In the genomic region with DNA sequence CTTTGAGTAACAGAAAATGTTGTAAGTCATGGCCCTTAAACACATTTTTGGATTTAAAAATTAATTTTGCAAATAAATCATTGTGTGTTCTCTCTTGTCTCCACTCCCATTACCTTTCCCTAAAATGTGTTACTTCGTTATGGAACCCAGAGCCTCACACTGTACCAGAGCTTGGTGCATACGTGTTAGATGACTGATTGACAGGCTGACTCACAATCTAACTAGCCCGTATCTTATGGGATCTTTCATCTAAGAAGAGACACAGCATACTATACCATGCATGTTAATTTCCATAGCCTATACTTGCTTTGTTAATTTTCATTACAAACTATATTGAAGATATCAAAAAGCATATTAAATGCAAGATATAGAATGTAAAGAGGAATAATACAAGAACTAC, we compare ENCODE assay signal across 25 cellular contexts.
DNase-seq lines count a peak whose midpoint lies in the region; ATAC-seq, FAIRE-seq and TF ChIP-seq lines count a peak whose summit lies in the region.
"Had no signal": no experiment of that assay in that cellular context is flagged by ENCODE, and none has a peak within 500 bp of the region (broad histone marks: within the 10 kb centered on the region; RNA-seq: fewer than 3 reads in every experiment).

No MANE protein-coding gene starts in this region.

- H3K4me3 ChIP-seq in Caco-2 (ENCODE audit: low read depth, low read length), result no peak overlapping the region
- no peak overlapping the region for H3K4me3 ChIP-seq in K562
- H3K4me3 ChIP-seq in trophoblast cell (ENCODE audit: low read depth, low read length), result no peak overlapping the region
- H3K4me3 ChIP-seq in Peyer's patch, result no peak overlapping the region
- H3K4me3 ChIP-seq: A549; BLaER1 treated with 17β-estradiol and CSF1 and Interleukin-3, amounts not matched to agents 10 nM and 100 nM; GM12878 had no signal

- no peaks in the 10 kb centered on the region for H3K36me3 ChIP-seq in Caco-2 (ENCODE audit: control insufficient read depth, insufficient read depth, low read length)
- no peaks in the 10 kb centered on the region for H3K36me3 ChIP-seq in K562 (ENCODE audit: control insufficient read depth, insufficient read depth, low read length)
- no peaks in the 10 kb centered on the region for H3K36me3 ChIP-seq in trophoblast cell (ENCODE audit: control insufficient read depth in 1 of 2, insufficient read depth in 2 of 2, low read length in 2 of 2)
- no peaks in the 10 kb centered on the region for H3K36me3 ChIP-seq in Peyer's patch

- H3K9ac ChIP-seq in K562 (ENCODE audit: insufficient read depth in 1 of 2, low read depth in 2 of 2, low read length in 2 of 2), result no peak overlapping the region
- H3K9ac ChIP-seq in trophoblast cell (ENCODE audit: low read length), result no peak overlapping the region
- H3K9ac ChIP-seq: BLaER1 treated with 17β-estradiol and CSF1 and Interleukin-3, amounts not matched to agents 10 nM and 100 nM had no signal

- in situ Hi-C loops in K562 (cut with MboI), result no loop called here

- no peaks in the 10 kb centered on the region for H3K9me3 ChIP-seq in Caco-2
- no peaks in the 10 kb centered on the region for H3K9me3 ChIP-seq in K562 (replicated peaks; ENCODE audit: control insufficient read depth, insufficient read depth, low read depth, low read length)
- H3K9me3 ChIP-seq in trophoblast cell (ENCODE audit: insufficient read depth, low read depth, low read length), result peaks cover 1% of the 10 kb centered on the region
- no peaks in the 10 kb centered on the region for H3K9me3 ChIP-seq in Peyer's patch
- H3K9me3 ChIP-seq: A549 had no signal

- no peak for ATAC-seq in K562
- ATAC-seq: A549; CD8-positive, alpha-beta T cell; GM12878 had no signal

- H3K27me3 Mint-ChIP-seq in Caco-2 (ENCODE audit: insufficient read depth, unreplicated experiment) (no peaks in the 10 kb centered on the region), endothelial cell (ENCODE audit: unreplicated experiment) (no peaks in the 10 kb centered on the region)

- H3K4me2 ChIP-seq in K562 (ENCODE audit: insufficient read depth, low read length) (no peak overlapping the region), trophoblast cell (ENCODE audit: low read length) (no peak overlapping the region)
- H3K4me2 ChIP-seq: A549; BLaER1 treated with 17β-estradiol and CSF1 and Interleukin-3, amounts not matched to agents 10 nM and 100 nM had no signal

- H3K79me2 ChIP-seq in K562 (ENCODE audit: control insufficient read depth, insufficient read depth, low read length), result no peaks in the 10 kb centered on the region
- H3K79me2 ChIP-seq in trophoblast cell (ENCODE audit: control insufficient read depth, insufficient read depth, low read length, poor library complexity), result peaks cover 8% of the 10 kb centered on the region

- TF ChIP-seq RAD21 in K562 (CRISPR knock-in tag; conservative IDR thresholded peaks at IDR 0.05 in 1 of 2, IDR thresholded peaks at IDR 0.05 in 1 of 2), result no peak

- H4K12ac ChIP-seq in trophoblast cell (ENCODE audit: low read depth, low read length), result no peak overlapping the region

- H4K8ac ChIP-seq in trophoblast cell (ENCODE audit: low read depth, low read length), result no peak overlapping the region

- H3K27ac Mint-ChIP-seq in Caco-2 (ENCODE audit: unreplicated experiment) (peak overlapping the region; percentile 97), endothelial cell (ENCODE audit: unreplicated experiment) (peak overlapping the region; percentile 59)
- H3K27ac Mint-ChIP-seq: B cell; CD4-positive, alpha-beta T cell; CD8-positive, alpha-beta T cell had no signal

- peak overlapping the region; percentile 19 for H2BK120ac ChIP-seq in trophoblast cell (ENCODE audit: insufficient read depth, low read length, poor library complexity)

- CTCF ChIA-PET in Caco-2 (lab: Charles Lee) (interaction anchor here (0.6 kb wide), 1 partner anchor 476 kb away, joined by 3 read pairs; no protein-coding TSS in a partner anchor), K562 (lab: Yijun Ruan, JAX; ENCODE audit: low intra/inter-chr PET ratio) (no interaction called here)

- FAIRE-seq in K562 (lab: Jason Lieb, UNC) (no peak), RCC 7860 (lab: Jason Lieb, UNC) (no peak)
- FAIRE-seq: A549, GM12878, GM12892, GM18507 had no signal

- no TSS peak for BruUV-seq in Caco-2 (replicated peaks; lab: Mats Ljungman, UMichigan)
- no TSS peak for BruUV-seq in K562 (replicated peaks; lab: Mats Ljungman, UMichigan)

- H4K20me1 ChIP-seq in K562 (replicated peaks; ENCODE audit: control insufficient read depth, insufficient read depth, low read length), result no peaks in the 10 kb centered on the region
- H4K20me1 ChIP-seq: BLaER1 treated with 17β-estradiol and CSF1 and Interleukin-3, amounts not matched to agents 10 nM and 100 nM had no signal

- H3K79me1 ChIP-seq in trophoblast cell (ENCODE audit: low read length), result peaks cover 32% of the 10 kb centered on the region

- TF ChIP-seq CTCF in Caco-2 (IDR thresholded peaks at IDR 0.05; ENCODE audit: insufficient read depth in 1 of 2, low read depth in 1 of 2, low read length in 1 of 2, severe bottlenecking in 1 of 2, unreplicated experiment in 1 of 2), result no peak
- TF ChIP-seq CTCF in K562 (IDR thresholded peaks at IDR 0.05 in 2 of 3, conservative IDR thresholded peaks at IDR 0.05 in 1 of 3; ENCODE audit: insufficient read depth in 2 of 3, low read depth in 1 of 3, low read length in 3 of 3), result no peak
- TF ChIP-seq CTCF in endothelial cell (IDR thresholded peaks at IDR 0.05; ENCODE audit: unreplicated experiment), result no peak
- TF ChIP-seq CTCF in Peyer's patch (IDR thresholded peaks at IDR 0.05), result no peak

- H3K4me1 Mint-ChIP-seq in Caco-2 (ENCODE audit: low read depth, unreplicated experiment) (peaks cover 58% of the 10 kb centered on the region), endothelial cell (ENCODE audit: unreplicated experiment) (peaks cover 46% of the 10 kb centered on the region)

- no peak for TF ChIP-seq POLR2A in K562 (conservative IDR thresholded peaks at IDR 0.05)
- TF ChIP-seq POLR2A in Peyer's patch (IDR thresholded peaks at IDR 0.05), result no peak

- H3K9me1 ChIP-seq in K562 (ENCODE audit: control insufficient read depth, insufficient read depth, low read length), result no peaks in the 10 kb centered on the region

- no peak for DNase-seq in Caco-2
- DNase-seq in K562 (ENCODE audit: extremely low read depth in 1 of 4, low spot score in 3 of 4), result no peak
- DNase-seq in endothelial cell (ENCODE audit: low spot score), result no peak
- DNase-seq in trophoblast cell, result peak; percentile 40 to 70
- DNase-seq in Peyer's patch, result no peak
- no peak for DNase-seq in cerebellar nuclear complex (lab: John Stamatoyannopoulos, UW)
- no peak for DNase-seq in RCC 7860 (ENCODE audit: low spot score)
- DNase-seq: AML-193; CD4-positive, alpha-beta T cell; CD8-positive, alpha-beta T cell; DMS 273 treated with DMSO at 0.1 percent for 48 hours; DMS153; DMS53; DMS79; DND-41; EL; GDM1 had no signal

- H3K14ac ChIP-seq in trophoblast cell (ENCODE audit: low read length), result no peak overlapping the region

- no peak overlapping the region for H2AK5ac ChIP-seq in trophoblast cell (ENCODE audit: low read length)

- no peaks in the 10 kb centered on the region for H3K27me3 ChIP-seq in Caco-2 (replicated peaks; ENCODE audit: control insufficient read depth, insufficient read depth, low read length)
- peaks cover 3 to 16% of the 10 kb centered on the region in 2 experiments; a peak in 4 of 5 replicates for H3K27me3 ChIP-seq in K562 (ENCODE audit: control insufficient read depth in 2 of 2, insufficient read depth in 2 of 2, low read length in 2 of 2)
- H3K27me3 ChIP-seq in trophoblast cell (ENCODE audit: insufficient read depth, low read length), result no peaks in the 10 kb centered on the region
- H3K27me3 ChIP-seq in Peyer's patch, result no peaks in the 10 kb centered on the region

- POLR2A ChIA-PET in Caco-2 (lab: Charles Lee) (no interaction called here), K562 (lab: Yijun Ruan, JAX) (interaction anchor here (1.5 kb wide), 1 partner anchor 11 kb away, joined by 5 read pairs; no protein-coding TSS in a partner anchor)

- peak overlapping the region; percentile 38 for H4K91ac ChIP-seq in trophoblast cell (ENCODE audit: low read depth, low read length)

- H3K4ac ChIP-seq in trophoblast cell (ENCODE audit: low read depth, low read length), result no peak overlapping the region

- H3K36me3 Mint-ChIP-seq in Caco-2 (ENCODE audit: insufficient read depth, unreplicated experiment), result peaks cover 11% of the 10 kb centered on the region
- H3K36me3 Mint-ChIP-seq in endothelial cell (ENCODE audit: low read depth, unreplicated experiment), result peaks cover 4% of the 10 kb centered on the region
- H3K36me3 Mint-ChIP-seq: CD8-positive, alpha-beta T cell had no signal

- H3K4me3 Mint-ChIP-seq in Caco-2 (ENCODE audit: unreplicated experiment) (peak overlapping the region; percentile 34), endothelial cell (ENCODE audit: unreplicated experiment) (no peak overlapping the region)
- H3K4me3 Mint-ChIP-seq: B cell; CD4-positive, alpha-beta T cell; CD8-positive, alpha-beta T cell had no signal

- TF ChIP-seq EP300 in K562 (IDR thresholded peaks at IDR 0.05; ENCODE audit: low read length), result no peak

- H3K4me1 ChIP-seq in Caco-2 (peaks cover 49% of the 10 kb centered on the region), K562 (replicated peaks in 1 of 2; ENCODE audit: control insufficient read depth in 2 of 2, insufficient read depth in 2 of 2, low read length in 2 of 2) (peaks cover 0 to 6% of the 10 kb centered on the region in 2 experiments; a peak in 1 of 5 replicates), trophoblast cell (ENCODE audit: control insufficient read depth in 1 of 2, insufficient read depth in 2 of 2, low read length in 2 of 2) (peaks cover 30 to 34% of the 10 kb centered on the region in 2 experiments), Peyer's patch (no peaks in the 10 kb centered on the region)
- H3K4me1 ChIP-seq: A549 had no signal

- H3K23ac ChIP-seq in trophoblast cell (ENCODE audit: low read length), result no peak overlapping the region

- no peak overlapping the region for H2BK12ac ChIP-seq in trophoblast cell (ENCODE audit: low read length)

- no peak overlapping the region for H2BK5ac ChIP-seq in trophoblast cell (ENCODE audit: low read depth, low read length, poor library complexity)

- H3K9me3 Mint-ChIP-seq in Caco-2 (ENCODE audit: unreplicated experiment), result no peaks in the 10 kb centered on the region
- peaks cover 4% of the 10 kb centered on the region for H3K9me3 Mint-ChIP-seq in endothelial cell (ENCODE audit: unreplicated experiment)
- H3K9me3 Mint-ChIP-seq: CD4-positive, alpha-beta T cell; CD8-positive, alpha-beta T cell had no signal

- H2AFZ ChIP-seq in K562 (ENCODE audit: low read depth, low read length), result no peak overlapping the region
- H2AFZ ChIP-seq in trophoblast cell (ENCODE audit: insufficient read depth, low read length, poor library complexity), result no peak overlapping the region

- no peak overlapping the region for H3K18ac ChIP-seq in trophoblast cell (ENCODE audit: low read length)

- intact Hi-C loops in Caco-2 (cut with micrococcal nuclease; ENCODE audit: unreplicated experiment) (loop anchor here (2.0 to 5.0 kb wide), 5 partner anchors 21 to 310 kb away; a partner anchor contains a TSS), K562 (cut with micrococcal nuclease) (no loop called here)

- WGBS in K562 (ENCODE audit: insufficient coverage, low coverage, missing lambda C conversion rate), result 13% methylated on average over 3 of the region's 3 CpGs
- WGBS in trophoblast cell (ENCODE audit: extremely low coverage, insufficient coverage, insufficient read length), result no CpG with 5 or more reads among the region's 3 CpGs

- H3K27ac ChIP-seq in K562 (ENCODE audit: extremely low read depth, low read depth, low read length) (no peak overlapping the region), trophoblast cell (ENCODE audit: low read depth, low read length) (no peak overlapping the region), Peyer's patch (no peak overlapping the region)
- H3K27ac ChIP-seq: 22Rv1; A549; BLaER1 treated with 17β-estradiol and CSF1 and Interleukin-3, amounts not matched to agents 10 nM and 100 nM; C4-2B had no signal

Comparison
In these comparisons a context has a peak if more than half of its experiments do, and no peak if none do; other contexts are left out.
1. DNase-seq: peak in trophoblast cell (2 of 2); none in Caco-2 (0 of 2), K562 (0 of 4), endothelial cell (single experiment), Peyer's patch (0 of 3), cerebellar nuclear complex (0 of 2) and RCC 7860 (single experiment).